ENCODE assay signal across 8 cellular contexts in genomic region chr4:184439856-184440592, GRCh38. TPM values are rescaled to one million over a fixed set of nuclear protein-coding genes. Genes with fewer than 3 reads are reported as not detected.
DNase-seq lines count a peak whose midpoint lies in the region; ATAC-seq and TF ChIP-seq lines count a peak whose summit lies in the region.

No MANE protein-coding gene starts in this region.

- H3K9me3 ChIP-seq in CD8-positive, alpha-beta T cell (ENCODE audit: low read length), result no peaks in the 10 kb centered on the region
- H3K9me3 ChIP-seq in sigmoid colon, result no peaks in the 10 kb centered on the region
- H3K9me3 ChIP-seq in effector memory CD4-positive, alpha-beta T cell (ENCODE audit: control insufficient read depth, low read length), result no peaks in the 10 kb centered on the region

- no peak overlapping the region for H3K27ac ChIP-seq in CD8-positive, alpha-beta T cell (ENCODE audit: low read depth, low read length)
- peak overlapping the region in 3 of 4 donors; percentile 50 to 62 (median 50) for H3K27ac ChIP-seq in sigmoid colon
- H3K27ac ChIP-seq in effector memory CD4-positive, alpha-beta T cell (ENCODE audit: insufficient read depth, low read length, poor library complexity, severe bottlenecking), result no peak overlapping the region

- no peaks in the 10 kb centered on the region for H3K27me3 Mint-ChIP-seq in CD8-positive, alpha-beta T cell (ENCODE audit: low read depth)

- no peak overlapping the region for H3K4me3 ChIP-seq in CD8-positive, alpha-beta T cell (ENCODE audit: low read depth, low read length)
- H3K4me3 ChIP-seq in astrocyte of the spinal cord (ENCODE audit: low read depth, low read length) (no peak overlapping the region), sigmoid colon (peak overlapping the region in 3 of 4 donors; percentile 1 to 30 (median 16))
- no peak overlapping the region for H3K4me3 ChIP-seq in effector memory CD4-positive, alpha-beta T cell (ENCODE audit: insufficient read depth, low read depth, low read length, poor library complexity, severe bottlenecking)

- H3K27me3 ChIP-seq in CD8-positive, alpha-beta T cell (ENCODE audit: insufficient read depth, low read length), result no peaks in the 10 kb centered on the region
- no peaks in the 10 kb centered on the region for H3K27me3 ChIP-seq in sigmoid colon
- no peaks in the 10 kb centered on the region for H3K27me3 ChIP-seq in effector memory CD4-positive, alpha-beta T cell (replicated peaks; ENCODE audit: control insufficient read depth, insufficient read depth, low read length, poor library complexity, severe bottlenecking)

- TF ChIP-seq CTCF in CD8-positive, alpha-beta T cell (IDR thresholded peaks at IDR 0.05), result no peak
- no peak for TF ChIP-seq CTCF in astrocyte of the spinal cord (IDR thresholded peaks at IDR 0.05; ENCODE audit: low read depth, low read length)
- TF ChIP-seq CTCF in sigmoid colon (IDR thresholded peaks at IDR 0.05), result no peak

- in situ Hi-C loops in astrocyte of the spinal cord (cut with HindIII; ENCODE audit: low sequenced_read_pairs), result no loop called here

- 69 to 83% methylated on average over 20 of the region's 20 CpGs for WGBS in sigmoid colon, 2 donors

- no peak for TF ChIP-seq POLR2A in sigmoid colon (IDR thresholded peaks at IDR 0.05)

- TF ChIP-seq EP300 in sigmoid colon (IDR thresholded peaks at IDR 0.05), result no peak

- no peak for ATAC-seq in CD8-positive, alpha-beta T cell
- no peak for ATAC-seq in GM19395 (IDR thresholded peaks at IDR 0.05; ENCODE audit: unreplicated experiment)

- H3K36me3 Mint-ChIP-seq in CD8-positive, alpha-beta T cell, result peaks cover 15% of the 10 kb centered on the region

- H3K9me3 Mint-ChIP-seq in CD8-positive, alpha-beta T cell, result no peaks in the 10 kb centered on the region

- H3K4me1 Mint-ChIP-seq in CD8-positive, alpha-beta T cell (ENCODE audit: low read depth), result peaks cover 87% of the 10 kb centered on the region

- H3K36me3 ChIP-seq in CD8-positive, alpha-beta T cell (ENCODE audit: insufficient read depth, low read length), result peaks cover 4% of the 10 kb centered on the region
- H3K36me3 ChIP-seq in sigmoid colon, result no peaks in the 10 kb centered on the region
- no peaks in the 10 kb centered on the region for H3K36me3 ChIP-seq in effector memory CD4-positive, alpha-beta T cell (ENCODE audit: control insufficient read depth, insufficient read depth, low read length)

- POLR2A ChIA-PET in CD8-positive, alpha-beta T cell (lab: Charles Lee), result interaction anchor here (0.9 to 1.3 kb wide), 2 partner anchors 13 to 22 kb away, joined by 3 to 4 read pairs; no protein-coding TSS in a partner anchor

- no peak overlapping the region for H3K4me3 Mint-ChIP-seq in CD8-positive, alpha-beta T cell

- H3K4me1 ChIP-seq in CD8-positive, alpha-beta T cell (ENCODE audit: insufficient read depth, low read length), result peaks cover 61% of the 10 kb centered on the region
- peaks cover 0 to 71% (median 56%) of the 10 kb centered on the region in 4 donors for H3K4me1 ChIP-seq in sigmoid colon
- H3K4me1 ChIP-seq in effector memory CD4-positive, alpha-beta T cell (ENCODE audit: control insufficient read depth, insufficient read depth, low read length, poor library complexity, severe bottlenecking), result no peaks in the 10 kb centered on the region

- intact Hi-C loops in CD8-positive, alpha-beta T cell (cut with DNase I, micrococcal nuclease), result loop anchor here in 1 of 2 experiments (2.0 kb wide), 1 partner anchor 17 kb away; no protein-coding TSS in a partner anchor
- intact Hi-C loops in sigmoid colon (cut with DNase I), result no loop called here

- no peak for DNase-seq in CD8-positive, alpha-beta T cell
- DNase-seq in astrocyte of the spinal cord (ENCODE audit: low read depth, low spot score) (peak; percentile 73), kidney glomerular epithelial cell (lab: John Stamatoyannopoulos, UW) (peak; percentile 28), sigmoid colon (no peak), 8988T (no peak), NCI-H446 treated with DMSO at 0.1 percent for 48 hours (lab: John Stamatoyannopoulos, UW) (no peak)
- no peak for DNase-seq in effector memory CD4-positive, alpha-beta T cell

- H3K27ac Mint-ChIP-seq in CD8-positive, alpha-beta T cell, result peak overlapping the region; percentile 7

- CTCF ChIA-PET in CD8-positive, alpha-beta T cell (lab: Charles Lee), result interaction anchor here (0.8 kb wide), 1 partner anchor 9 kb away, joined by 3 read pairs; no protein-coding TSS in a partner anchor

RNA-seq across cellular contexts. Expression of gene IRF2, which starts 34.3 kb away (rescaled TPM):
- total RNA-seq in CD8-positive, alpha-beta T cell, result 1 to 10 TPM; 7.9 to 9.3 TPM
- total RNA-seq in sigmoid colon, result 10 to 100 TPM; 29.3 to 39.7 (median 31.3) TPM
- polyA plus RNA-seq in sigmoid colon, result 10 to 100 TPM; 27.6 to 41.8 (median 35.4) TPM

Comparison
In these comparisons a context has a peak if more than half of its experiments do, and no peak if none do; other contexts are left out.
1. DNase-seq: peak in astrocyte of the spinal cord (single experiment) and kidney glomerular epithelial cell (single experiment); none in CD8-positive, alpha-beta T cell (0 of 7), sigmoid colon (single experiment), 8988T (single experiment), effector memory CD4-positive, alpha-beta T cell (0 of 3) and NCI-H446 treated with DMSO at 0.1 percent for 48 hours (single experiment).
2. H3K27ac ChIP-seq: peak in sigmoid colon (3 of 4); none in CD8-positive, alpha-beta T cell (single experiment) and effector memory CD4-positive, alpha-beta T cell (single experiment).
3. H3K4me3 ChIP-seq: peak in sigmoid colon (3 of 4); none in CD8-positive, alpha-beta T cell (single experiment), astrocyte of the spinal cord (single experiment) and effector memory CD4-positive, alpha-beta T cell (single experiment).